Comparison of ENCODE assay signal across 26 cellular contexts in the genomic region with DNA sequence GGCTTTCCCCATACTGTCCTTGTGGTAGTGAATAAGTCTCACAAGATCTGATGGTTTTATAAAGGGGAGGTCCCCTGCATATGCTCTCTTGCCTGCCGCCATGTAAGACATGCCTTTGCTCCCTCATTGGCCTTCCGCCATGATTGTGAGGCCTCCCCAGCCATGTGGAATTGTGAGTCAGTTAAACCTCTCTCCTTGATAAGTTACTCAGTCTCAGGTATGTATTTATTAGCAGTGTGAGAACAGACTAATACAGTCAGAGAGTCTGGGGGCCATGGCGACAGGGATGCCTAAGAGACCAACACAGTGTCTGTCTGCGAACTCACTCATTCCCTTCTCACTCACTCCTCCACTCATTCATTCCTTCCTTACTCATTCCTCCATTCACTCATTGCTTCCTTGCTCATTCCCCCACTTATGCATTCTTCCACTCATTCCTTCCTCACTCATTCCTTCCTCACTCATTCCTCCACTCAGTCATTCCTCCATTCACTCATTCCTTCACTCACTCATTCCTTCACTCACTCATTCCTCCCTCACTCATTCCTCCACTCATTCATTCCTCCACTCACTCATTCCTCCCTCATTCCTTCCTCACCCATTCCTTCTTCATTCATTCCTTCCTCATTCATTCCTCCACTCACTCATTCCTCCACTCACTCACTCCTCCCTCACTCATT.
DNase-seq lines count a peak whose midpoint lies in the region; ATAC-seq, FAIRE-seq and TF ChIP-seq lines count a peak whose summit lies in the region.
"Had no signal": no experiment of that assay in that cellular context is flagged by ENCODE, and none has a peak within 500 bp of the region (broad histone marks: within the 10 kb centered on the region; RNA-seq: fewer than 3 reads in every experiment).

No MANE protein-coding gene starts in this region.

- H3K9me3 Mint-ChIP-seq in MCF 10A (ENCODE audit: unreplicated experiment) = no peaks in the 10 kb centered on the region
- H3K9me3 Mint-ChIP-seq: neural progenitor cell had no signal

- H3K36me3 ChIP-seq in mammary epithelial cell (ENCODE audit: insufficient read depth, low read length) = no peaks in the 10 kb centered on the region
- no peaks in the 10 kb centered on the region for H3K36me3 ChIP-seq in adrenal gland (replicated peaks in 1 of 2)
- H3K36me3 ChIP-seq: lower lobe of right lung, neural progenitor cell, uterus, WERI-Rb-1 had no signal

- no peak overlapping the region for H3K27ac ChIP-seq in mammary epithelial cell (ENCODE audit: insufficient read depth, low read depth, low read length)
- H3K27ac ChIP-seq in adrenal gland = no peak overlapping the region
- H3K27ac ChIP-seq: hepatocyte, lower lobe of right lung, neural progenitor cell, uterus, WERI-Rb-1 had no signal

- no peaks in the 10 kb centered on the region for H4K20me1 ChIP-seq in mammary epithelial cell (ENCODE audit: insufficient read depth, low read length)

- intact Hi-C loops in mammary epithelial cell (cut with micrococcal nuclease) (no loop called here), MCF 10A (cut with micrococcal nuclease) (no loop called here), adrenal gland (cut with DNase I) (loop anchor here (10.0 kb wide), 2 partner anchors 213 to 283 kb away; no protein-coding TSS in a partner anchor)

- H3K9ac ChIP-seq in mammary epithelial cell (ENCODE audit: insufficient read depth, low read length) = no peak overlapping the region
- H3K9ac ChIP-seq: neural progenitor cell had no signal

- 97% methylated on average over 4 of the region's 4 CpGs for WGBS in mammary epithelial cell (ENCODE audit: low coverage, missing lambda C conversion rate)
- 97 to 99% (median 98%) methylated on average over 4 of the region's 4 CpGs for WGBS in adrenal gland, 4 donors

- H3K9me3 ChIP-seq in mammary epithelial cell (replicated peaks; ENCODE audit: insufficient read depth, low read length) = no peaks in the 10 kb centered on the region
- H3K9me3 ChIP-seq in adrenal gland (replicated peaks in 1 of 3) = no peaks in the 10 kb centered on the region
- H3K9me3 ChIP-seq: lower lobe of right lung, uterus had no signal

- FAIRE-seq in urothelium cell line (lab: Jason Lieb, UNC) = peak; percentile 74
- FAIRE-seq: islet of Langerhans had no signal

- no peak for ATAC-seq in HG03521 (IDR thresholded peaks at IDR 0.05; ENCODE audit: unreplicated experiment)
- ATAC-seq: lower lobe of right lung had no signal

- H2AFZ ChIP-seq in mammary epithelial cell (ENCODE audit: low read depth, low read length) = no peak overlapping the region
- H2AFZ ChIP-seq: hepatocyte, neural progenitor cell had no signal

- no peaks in the 10 kb centered on the region for H3K27me3 ChIP-seq in mammary epithelial cell (ENCODE audit: insufficient read depth, low read length)
- H3K27me3 ChIP-seq in adrenal gland = no peaks in the 10 kb centered on the region
- H3K27me3 ChIP-seq: hepatocyte, neural progenitor cell, uterus had no signal

- H3K4me3 Mint-ChIP-seq in MCF 10A (ENCODE audit: unreplicated experiment) = no peak overlapping the region
- H3K4me3 Mint-ChIP-seq: CD14-positive monocyte, neural progenitor cell had no signal

- H3K4me3 ChIP-seq in mammary epithelial cell (replicated peaks in 1 of 3; ENCODE audit: insufficient read depth in 1 of 3, low read depth in 2 of 3, low read length in 3 of 3) = no peak overlapping the region
- H3K4me3 ChIP-seq in fibroblast of mammary gland (ENCODE audit: control insufficient read depth, low read depth, low read length) = no peak overlapping the region
- H3K4me3 ChIP-seq in adrenal gland = no peak overlapping the region
- H3K4me3 ChIP-seq: hepatocyte, lower lobe of right lung, neural progenitor cell, uterus had no signal

- TF ChIP-seq POLR2A in adrenal gland (IDR thresholded peaks at IDR 0.05) = no peak

- H3K36me3 Mint-ChIP-seq in MCF 10A (ENCODE audit: insufficient read depth, unreplicated experiment) = no peaks in the 10 kb centered on the region
- H3K36me3 Mint-ChIP-seq: CD14-positive monocyte, neural progenitor cell had no signal

- CTCF ChIA-PET in mammary epithelial cell (lab: Charles Lee; ENCODE audit: low non-redundant PET) (no interaction called here), MCF 10A (lab: Yijun Ruan, JAX) (no interaction called here)

- DNase-seq in mammary epithelial cell (peak; percentile 40), MCF 10A (ENCODE audit: unreplicated experiment) (no peak), RPMI7951 (ENCODE audit: low read depth) (peak; percentile 37), fibroblast of mammary gland (ENCODE audit: low read depth) (peak; percentile 49), urothelium cell line (ENCODE audit: low spot score) (no peak), adrenal gland (no peak), KBM-7 (no peak)
- DNase-seq: activated CD4-positive, alpha-beta T cell treated with anti-CD3 and anti-CD28 coated beads, Interleukin-2, amount 50 U/mL, for 48 hours; activated T-cell treated with anti-CD3 and anti-CD28 coated beads for 4 hours; amygdala; caudate nucleus; GDM1; H7; lower lobe of right lung; MV-4-11; NCI-H2029; NCI-H446; posterior cingulate gyrus; T-helper 2 cell; uterus; WERI-Rb-1 had no signal

- POLR2A ChIA-PET in MCF 10A (lab: Yijun Ruan, JAX) = no interaction called here

- no TSS peak for BruUV-seq in mammary epithelial cell (replicated peaks; lab: Mats Ljungman, UMichigan)
- no TSS peak for BruUV-seq in MCF 10A (replicated peaks; lab: Mats Ljungman, UMichigan)

- in situ Hi-C loops in mammary epithelial cell (cut with MboI; ENCODE audit: low sequenced_read_pairs in 2 of 2) = loop anchor here in 1 of 2 donors (25.0 kb wide), 1 partner anchor 701 kb away; no protein-coding TSS in a partner anchor
- in situ Hi-C loops in KBM-7 (cut with MboI; ENCODE audit: low pct_unique_long_range_greater_than_20kb, low sequenced_read_pairs) = loop anchor here (25.0 kb wide), 1 partner anchor 226 kb away; no protein-coding TSS in a partner anchor

- TF ChIP-seq CTCF in mammary epithelial cell (conservative IDR thresholded peaks at IDR 0.05 in 1 of 2, IDR thresholded peaks at IDR 0.05 in 1 of 2; ENCODE audit: extremely low read depth in 1 of 2, insufficient read depth in 1 of 2, low read depth in 1 of 2, low read length in 2 of 2) (no peak), MCF 10A (IDR thresholded peaks at IDR 0.05; ENCODE audit: unreplicated experiment) (no peak), fibroblast of mammary gland (conservative IDR thresholded peaks at IDR 0.05; ENCODE audit: control insufficient read depth, insufficient read depth, low read depth, low read length) (no peak), adrenal gland (IDR thresholded peaks at IDR 0.05) (no peak)

- H3K4me1 ChIP-seq in mammary epithelial cell (ENCODE audit: insufficient read depth, low read length) (peaks cover 13% of the 10 kb centered on the region), adrenal gland (replicated peaks in 1 of 2) (no peaks in the 10 kb centered on the region)
- H3K4me1 ChIP-seq: lower lobe of right lung, uterus had no signal

- H3K27me3 Mint-ChIP-seq in MCF 10A (ENCODE audit: insufficient read depth, unreplicated experiment) = no peaks in the 10 kb centered on the region

- H3K4me2 ChIP-seq in mammary epithelial cell (ENCODE audit: insufficient read depth, low read depth, low read length) = no peak overlapping the region
- H3K4me2 ChIP-seq: hepatocyte, neural progenitor cell had no signal

- H3K4me1 Mint-ChIP-seq in MCF 10A (ENCODE audit: insufficient read depth, unreplicated experiment) = peaks cover 13% of the 10 kb centered on the region

- H3K79me2 ChIP-seq in mammary epithelial cell (ENCODE audit: insufficient read depth, low read length) = no peaks in the 10 kb centered on the region
- H3K79me2 ChIP-seq: hepatocyte had no signal

- dilution Hi-C loops in mammary epithelial cell (cut with HindIII; ENCODE audit: low sequenced_read_pairs) = no loop called here

- no peak overlapping the region for H3K27ac Mint-ChIP-seq in MCF 10A (ENCODE audit: low read depth, unreplicated experiment)
- H3K27ac Mint-ChIP-seq: CD14-positive monocyte, neural progenitor cell had no signal

Comparison
In these comparisons a context has a peak if more than half of its experiments do, and no peak if none do; other contexts are left out.
1. DNase-seq: peak in mammary epithelial cell (single experiment), RPMI7951 (single experiment) and fibroblast of mammary gland (single experiment); none in MCF 10A (single experiment), urothelium cell line (single experiment), adrenal gland (0 of 7) and KBM-7 (single experiment).
2. intact Hi-C loops: an anchor here in adrenal gland (10.0 kb wide); none called in mammary epithelial cell and MCF 10A.